In the genomic region with DNA sequence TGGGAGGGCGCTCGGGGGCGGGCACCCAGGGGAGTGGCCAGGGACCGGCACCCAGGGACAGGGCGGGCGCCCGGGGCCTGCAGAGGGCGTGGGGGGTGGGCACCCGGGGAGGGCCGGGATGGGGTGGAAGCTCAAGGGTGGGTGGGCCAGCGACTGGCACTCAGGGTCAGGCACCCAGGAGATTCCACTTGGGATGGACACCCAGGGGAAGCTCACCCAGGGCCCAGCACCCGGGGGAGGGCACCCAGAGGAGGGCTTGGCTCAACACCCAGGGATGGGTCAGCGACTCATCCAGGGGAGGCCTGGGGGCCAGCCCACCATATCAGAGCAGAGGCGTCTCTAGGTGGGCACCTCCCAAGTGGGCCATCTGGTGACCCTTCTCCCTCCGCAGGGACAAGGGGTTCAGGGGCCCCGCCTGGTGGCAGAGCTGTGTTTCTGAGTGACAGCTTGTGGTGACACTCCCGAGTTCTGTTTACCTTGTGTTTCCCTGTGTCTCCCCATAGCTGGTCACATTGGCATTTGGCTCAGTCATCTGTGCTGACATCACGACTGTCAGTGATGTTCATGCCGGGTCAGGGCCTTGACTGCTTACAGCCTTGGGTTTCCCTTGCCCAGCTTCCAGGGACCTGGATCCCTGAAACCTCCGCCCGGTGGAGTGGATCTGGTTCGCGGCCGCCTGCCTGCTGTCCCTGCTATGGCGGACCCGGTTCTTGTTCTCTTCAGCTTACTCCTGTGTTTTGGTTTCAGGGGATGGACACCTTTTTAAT, we compare ENCODE assay signal across 8 cellular contexts. TPM values are rescaled to one million over a fixed set of nuclear protein-coding genes. Genes with fewer than 3 reads are reported as not detected.
DNase-seq lines count a peak whose midpoint lies in the region; ATAC-seq and TF ChIP-seq lines count a peak whose summit lies in the region.

No MANE protein-coding gene starts in this region.

- H3K9me3 ChIP-seq in PC-9 (ENCODE audit: insufficient read depth, low read depth) (no peaks in the 10 kb centered on the region), upper lobe of right lung (no peaks in the 10 kb centered on the region)

- CTCF ChIA-PET in PC-9 (lab: Charles Lee): interaction anchor here (0.9 to 1.4 kb wide), 3 partner anchors 14 to 162 kb away, joined by 3 to 5 read pairs (median 4); no protein-coding TSS in a partner anchor

- TF ChIP-seq CTCF in PC-9 (conservative IDR thresholded peaks at IDR 0.05) (no peak; the same call in none of the 2 replicates), glutamatergic neuron (IDR thresholded peaks at IDR 0.05; ENCODE audit: partially characterized antibody, unreplicated experiment) (no peak), osteocyte (IDR thresholded peaks at IDR 0.05) (peak; percentile 23), upper lobe of right lung (IDR thresholded peaks at IDR 0.05) (peak; percentile 44)

- no TSS peak for BruUV-seq in PC-9 (replicated peaks; lab: Mats Ljungman, UMichigan)

- no peak overlapping the region for H2AFZ ChIP-seq in PC-9

- H3F3A ChIP-seq in PC-9 (ENCODE audit: insufficient read depth, low read depth): peaks cover 7% of the 10 kb centered on the region; the same call in 1 of the 2 replicates

- POLR2A ChIA-PET in PC-9 (lab: Charles Lee; ENCODE audit: unreplicated experiment): interaction anchor here (0.5 to 0.7 kb wide), 4 partner anchors 202 to 407 kb away, joined by 3 to 7 read pairs (median 4); no protein-coding TSS in a partner anchor

- H3K4me3 Mint-ChIP-seq in glutamatergic neuron (ENCODE audit: unreplicated experiment): peak overlapping the region; percentile 84
- H3K4me3 Mint-ChIP-seq in osteocyte (ENCODE audit: unreplicated experiment): peak overlapping the region; percentile 71

- H3K27ac Mint-ChIP-seq in activated naive CD4-positive, alpha-beta T cell treated with anti-CD3 and anti-CD28 coated beads, Interleukin-2, amount 50 U/mL, for 72 hours: peak overlapping the region; percentile 85 to 90
- H3K27ac Mint-ChIP-seq in glutamatergic neuron (ENCODE audit: unreplicated experiment) (peak overlapping the region; percentile 93), osteocyte (ENCODE audit: unreplicated experiment) (peak overlapping the region; percentile 90)

- DNase-seq in DMS 273 (lab: John Stamatoyannopoulos, UW; ENCODE audit: unreplicated experiment): peak; percentile 77
- DNase-seq in PC-9: peak; percentile 82 to 85
- peak in 1 of 2 donors; percentile 58 for DNase-seq in activated naive CD4-positive, alpha-beta T cell treated with anti-CD3 and anti-CD28 coated beads, Interleukin-2, amount 50 U/mL, for 72 hours (ENCODE audit: low spot score in 2 of 2)
- DNase-seq in glutamatergic neuron: peak; percentile 58
- DNase-seq in osteocyte (ENCODE audit: extremely low spot score, unreplicated experiment): no peak
- DNase-seq in upper lobe of right lung: no peak

- 0 out of 2 replicates have a peak, but pooled peaks cover 21% of the 10 kb centered on the region for H3K79me2 ChIP-seq in PC-9 (ENCODE audit: low read depth)

- peak overlapping the region; percentile 88 for H3K4me3 ChIP-seq in PC-9
- H3K4me3 ChIP-seq in upper lobe of right lung: peak overlapping the region; percentile 78

- peaks cover 0 to 4% of the 10 kb centered on the region in 2 donors for H3K36me3 Mint-ChIP-seq in activated naive CD4-positive, alpha-beta T cell treated with anti-CD3 and anti-CD28 coated beads, Interleukin-2, amount 50 U/mL, for 72 hours
- H3K36me3 Mint-ChIP-seq in glutamatergic neuron (ENCODE audit: unreplicated experiment) (no peaks in the 10 kb centered on the region), osteocyte (ENCODE audit: unreplicated experiment) (no peaks in the 10 kb centered on the region)

- ATAC-seq in GM19452 (IDR thresholded peaks at IDR 0.05; ENCODE audit: unreplicated experiment) (peak; percentile 9), HG03521 (IDR thresholded peaks at IDR 0.05; ENCODE audit: unreplicated experiment) (peak; percentile 7), upper lobe of right lung (peak; percentile 7)
- ATAC-seq in activated naive CD4-positive, alpha-beta T cell treated with anti-CD3 and anti-CD28 coated beads, Interleukin-2, amount 50 U/mL, for 72 hours: peak; percentile 7 to 21

- no peaks in the 10 kb centered on the region for H3K27me3 ChIP-seq in PC-9 (ENCODE audit: insufficient read depth, low read depth)
- no peaks in the 10 kb centered on the region for H3K27me3 ChIP-seq in upper lobe of right lung

- H4K20me1 ChIP-seq in PC-9 (ENCODE audit: insufficient read depth): no peaks in the 10 kb centered on the region

- no peaks in the 10 kb centered on the region for H3K9me3 Mint-ChIP-seq in activated naive CD4-positive, alpha-beta T cell treated with anti-CD3 and anti-CD28 coated beads, Interleukin-2, amount 50 U/mL, for 72 hours
- H3K9me3 Mint-ChIP-seq in glutamatergic neuron (ENCODE audit: unreplicated experiment) (peaks cover 10% of the 10 kb centered on the region), osteocyte (ENCODE audit: unreplicated experiment) (no peaks in the 10 kb centered on the region)

- H3K4me1 ChIP-seq in PC-9 (replicated peaks; ENCODE audit: insufficient read depth) (peaks cover 13% of the 10 kb centered on the region), upper lobe of right lung (peaks cover 26% of the 10 kb centered on the region)

- intact Hi-C loops in PC-9 (cut with micrococcal nuclease; ENCODE audit: unreplicated experiment): loop anchor here (1.0 to 5.0 kb wide), 6 partner anchors 26 to 604 kb away; a partner anchor contains a TSS
- intact Hi-C loops in upper lobe of right lung (cut with DNase I): no loop called here

- no peaks in the 10 kb centered on the region for H3K36me3 ChIP-seq in PC-9 (ENCODE audit: low read depth)
- H3K36me3 ChIP-seq in upper lobe of right lung: no peaks in the 10 kb centered on the region

- H3K9me2 ChIP-seq in PC-9 (ENCODE audit: insufficient read depth): no peaks in the 10 kb centered on the region

- peak overlapping the region; percentile 44 for H3K27ac ChIP-seq in PC-9
- peak overlapping the region; percentile 99 for H3K27ac ChIP-seq in upper lobe of right lung

- H3K4me2 ChIP-seq in PC-9: peak overlapping the region; percentile 73

- H3K4me1 Mint-ChIP-seq in glutamatergic neuron (ENCODE audit: low read depth, unreplicated experiment) (peaks cover 9% of the 10 kb centered on the region), osteocyte (ENCODE audit: unreplicated experiment) (peaks cover 22% of the 10 kb centered on the region)

- peaks cover 14% of the 10 kb centered on the region for H3K27me3 Mint-ChIP-seq in glutamatergic neuron (ENCODE audit: unreplicated experiment)
- no peaks in the 10 kb centered on the region for H3K27me3 Mint-ChIP-seq in osteocyte (ENCODE audit: unreplicated experiment)

RNA-seq across cellular contexts. Expression of a gene that starts 0.7 kb away (rescaled TPM):
- total RNA-seq in PC-9 (2021) (7.8 and 13.8 TPM in 2 replicates), glutamatergic neuron (ENCODE audit: unreplicated experiment) (7.7 TPM), osteocyte (8.1 TPM in 2 replicates), upper lobe of right lung (13.0 TPM)
- 10 to 100 TPM in 1 of 2 donors, 1 to 10 TPM in 1; 3.2 to 12.8 TPM for total RNA-seq in activated naive CD4-positive, alpha-beta T cell treated with anti-CD3 and anti-CD28 coated beads, Interleukin-2, amount 50 U/mL, for 72 hours

RNA-seq across cellular contexts. Expression of a gene that starts 16.6 kb away (rescaled TPM):
- 2.1 and 3.4 TPM in 2 replicates for total RNA-seq in PC-9 (2021)
- under 1 TPM; 0.16 to 0.86 TPM for total RNA-seq in activated naive CD4-positive, alpha-beta T cell treated with anti-CD3 and anti-CD28 coated beads, Interleukin-2, amount 50 U/mL, for 72 hours
- 3.0 TPM for total RNA-seq in glutamatergic neuron (ENCODE audit: unreplicated experiment)
- 1.6 TPM in 2 replicates for total RNA-seq in osteocyte
- total RNA-seq in upper lobe of right lung: 6.9 TPM

RNA-seq across cellular contexts. Expression of a gene that starts 26.3 kb away (rescaled TPM):
- 239 and 278 TPM in 2 replicates for total RNA-seq in PC-9 (2021)
- 100 to 1,000 TPM; 206 to 293 TPM for total RNA-seq in activated naive CD4-positive, alpha-beta T cell treated with anti-CD3 and anti-CD28 coated beads, Interleukin-2, amount 50 U/mL, for 72 hours
- 128 TPM for total RNA-seq in glutamatergic neuron (ENCODE audit: unreplicated experiment)
- 150 and 166 TPM in 2 replicates for total RNA-seq in osteocyte
- total RNA-seq in upper lobe of right lung: 203 TPM

RNA-seq across cellular contexts. Expression of a gene that starts 41.5 kb away (rescaled TPM):
- total RNA-seq in PC-9 (2021): 62.9 and 91.7 TPM in 2 replicates
- total RNA-seq in activated naive CD4-positive, alpha-beta T cell treated with anti-CD3 and anti-CD28 coated beads, Interleukin-2, amount 50 U/mL, for 72 hours: 10 to 100 TPM; 20.8 to 37.5 TPM
- 25.7 TPM for total RNA-seq in glutamatergic neuron (ENCODE audit: unreplicated experiment)
- total RNA-seq in osteocyte: 15.2 and 16.1 TPM in 2 replicates
- total RNA-seq in upper lobe of right lung: 39.4 TPM

RNA-seq across cellular contexts. Expression of a gene that starts 57.3 kb away (rescaled TPM):
- total RNA-seq in PC-9 (2021): 81.0 and 84.4 TPM in 2 replicates
- 10 to 100 TPM; 50.6 to 52.5 TPM for total RNA-seq in activated naive CD4-positive, alpha-beta T cell treated with anti-CD3 and anti-CD28 coated beads, Interleukin-2, amount 50 U/mL, for 72 hours
- 61.5 TPM for total RNA-seq in glutamatergic neuron (ENCODE audit: unreplicated experiment)
- total RNA-seq in osteocyte: 46.1 and 47.4 TPM in 2 replicates
- 39.9 TPM for total RNA-seq in upper lobe of right lung

Comparison
In these comparisons a context has a peak if more than half of its experiments do, and no peak if none do; other contexts are left out.
1. DNase-seq: peak in DMS 273 (single experiment), PC-9 (2 of 2) and glutamatergic neuron (single experiment); none in osteocyte (single experiment) and upper lobe of right lung (single experiment).
2. CTCF ChIP-seq: peak in osteocyte (single experiment) and upper lobe of right lung (single experiment); none in PC-9 (single experiment) and glutamatergic neuron (single experiment).
3. Peak in every context shown above with its lines, with median percentiles within 50 percentile points of each other: ATAC-seq and H3K27ac Mint-ChIP-seq.